Comparison of ENCODE assay signal across 9 cellular contexts in the genomic region with DNA sequence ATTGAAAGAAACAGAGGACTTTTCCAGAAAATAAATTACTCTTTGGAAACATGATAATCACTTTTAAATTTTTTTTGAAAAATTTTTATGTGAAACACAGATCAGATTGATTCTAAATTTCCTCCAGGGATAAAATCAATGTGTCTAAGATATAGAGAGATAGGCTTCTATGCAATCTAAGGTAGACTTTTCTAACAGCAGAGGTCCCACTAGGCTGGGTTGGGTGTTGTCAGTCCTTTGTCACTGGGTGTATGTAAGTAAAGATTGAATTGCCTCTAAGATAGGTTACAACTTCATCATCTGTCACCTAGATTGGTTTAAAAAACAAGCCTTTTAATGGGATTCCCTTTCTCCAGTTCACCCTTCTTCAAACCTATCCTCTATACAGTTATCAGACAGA.
"Had no signal": no experiment of that assay in that cellular context is flagged by ENCODE, and none has a peak within 500 bp of the region (broad histone marks: within the 10 kb centered on the region; RNA-seq: fewer than 3 reads in every experiment).

No MANE protein-coding gene starts in this region.

- H3K4me3 ChIP-seq: GM23248, GM23338, HAP-1 had no signal

- H2AFZ ChIP-seq: GM23248, GM23338 had no signal

- H3K27ac ChIP-seq: GM23248 had no signal

- H3K36me3 ChIP-seq: HAP-1 had no signal

- H3K4me1 ChIP-seq: HAP-1 had no signal

- DNase-seq: GM23248, GOT3, H7, H9, HCEC 1CT, HFFc6 had no signal

- H3K9me3 ChIP-seq: HAP-1 had no signal

- H3K4me2 ChIP-seq: GM23338 had no signal

- ATAC-seq: GM23338, HCT116 had no signal

- H3K9ac ChIP-seq: GM23248 had no signal
